Comparison of ENCODE assay signal across 8 cellular contexts in the genomic region with DNA sequence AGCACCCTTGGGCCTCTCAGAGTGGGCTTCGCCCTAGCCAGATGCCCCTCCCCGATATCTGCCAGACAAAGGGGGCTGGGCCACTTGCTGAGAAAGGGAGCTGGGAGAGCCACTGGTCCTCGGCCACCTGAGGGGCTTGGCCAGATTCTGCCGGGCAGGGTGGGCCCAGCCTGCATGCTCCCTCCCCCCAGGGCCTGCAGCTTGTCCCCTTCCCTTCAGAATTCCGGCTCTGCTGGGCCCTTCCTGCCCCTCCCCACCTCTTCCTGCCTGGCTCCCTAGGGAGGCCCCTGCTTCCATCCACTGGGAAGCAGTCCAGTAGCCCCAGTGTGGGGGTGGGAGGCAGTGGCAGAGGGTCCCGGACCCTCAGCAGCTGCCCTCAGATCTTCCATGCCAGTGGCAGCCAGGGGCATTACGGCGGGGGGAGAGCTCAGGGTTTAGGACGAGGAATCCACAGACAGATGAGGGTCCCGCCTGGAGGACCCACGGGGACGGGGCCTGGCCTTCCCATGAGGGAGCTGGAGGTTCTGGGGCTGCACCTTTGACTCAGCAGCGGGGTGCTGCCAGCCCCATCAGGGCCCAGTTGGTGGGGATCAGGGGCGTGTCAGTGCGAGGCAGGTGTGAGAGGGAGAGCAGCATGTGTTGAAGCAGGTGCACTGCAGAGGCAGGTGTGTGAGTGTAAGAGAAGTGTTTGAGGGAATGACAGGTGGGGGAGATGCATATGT. TPM values are rescaled to one million over a fixed set of nuclear protein-coding genes. Genes with fewer than 3 reads are reported as not detected.
A peak's percentile ranks its signal among the peaks of the same experiment; 100 is the strongest.
DNase-seq lines count a peak whose midpoint lies in the region; ATAC-seq and TF ChIP-seq lines count a peak whose summit lies in the region.
"Had no signal": no experiment of that assay in that cellular context is flagged by ENCODE, and none has a peak within 500 bp of the region (broad histone marks: within the 10 kb centered on the region; RNA-seq: fewer than 3 reads in every experiment).

No MANE protein-coding gene starts in this region.

- POLR2A ChIA-PET in A673 (lab: Charles Lee; ENCODE audit: low non-redundant PET), result no interaction called here

- H3K4me1 Mint-ChIP-seq in activated T-helper 17 cell treated with anti-CD3 and anti-CD28 coated beads, Interleukin-2, amount 50 U/mL, for 72 hours, result peaks cover 8% of the 10 kb centered on the region

- no peak overlapping the region for H3K27ac Mint-ChIP-seq in activated T-helper 17 cell treated with anti-CD3 and anti-CD28 coated beads, Interleukin-2, amount 50 U/mL, for 72 hours

- CTCF ChIA-PET in A673 (lab: Charles Lee), result interaction anchor here (1.2 kb wide), 1 partner anchor 106 kb away, joined by 3 read pairs; no protein-coding TSS in a partner anchor

- H3K36me3 Mint-ChIP-seq in activated T-helper 17 cell treated with anti-CD3 and anti-CD28 coated beads, Interleukin-2, amount 50 U/mL, for 72 hours (ENCODE audit: low read depth), result no peaks in the 10 kb centered on the region

- H3K4me3 Mint-ChIP-seq in activated T-helper 17 cell treated with anti-CD3 and anti-CD28 coated beads, Interleukin-2, amount 50 U/mL, for 72 hours, result peak overlapping the region; percentile 14

- TF ChIP-seq CTCF in A673 (conservative IDR thresholded peaks at IDR 0.05; ENCODE audit: low read depth, low read length), result no peak

- H3K4me1 ChIP-seq in A673 (ENCODE audit: insufficient read depth, low read length, poor library complexity, severe bottlenecking), result peaks cover 56% of the 10 kb centered on the region

- H3K36me3 ChIP-seq in A673 (ENCODE audit: insufficient read depth, low read length, poor library complexity, severe bottlenecking), result peaks cover 4% of the 10 kb centered on the region

- H3K27me3 Mint-ChIP-seq in activated T-helper 17 cell treated with anti-CD3 and anti-CD28 coated beads, Interleukin-2, amount 50 U/mL, for 72 hours, result no peaks in the 10 kb centered on the region

- no TSS peak for BruUV-seq in A673 (replicated peaks; lab: Mats Ljungman, UMichigan)

- H3K9me3 ChIP-seq in A673 (ENCODE audit: low read depth, low read length, poor library complexity, severe bottlenecking), result no peaks in the 10 kb centered on the region

- H3K4me3 ChIP-seq in A673 (ENCODE audit: low read depth, low read length, poor library complexity, severe bottlenecking), result peak overlapping the region; percentile 99

- ATAC-seq in activated T-helper 17 cell treated with anti-CD3 and anti-CD28 coated beads, Interleukin-2, amount 50 U/mL, for 72 hours (replicated peaks), result no peak
- no peak for ATAC-seq in GM19328 (IDR thresholded peaks at IDR 0.05; ENCODE audit: unreplicated experiment)

- H3K27ac ChIP-seq in A673 (ENCODE audit: low read depth, low read length, poor library complexity, severe bottlenecking), result peak overlapping the region; percentile 87

- no peaks in the 10 kb centered on the region for H3K9me3 Mint-ChIP-seq in activated T-helper 17 cell treated with anti-CD3 and anti-CD28 coated beads, Interleukin-2, amount 50 U/mL, for 72 hours

- DNase-seq in A673 (ENCODE audit: low spot score) (no peak), lung microvascular endothelial cell (ENCODE audit: low read depth in 2 of 2) (peak; percentile 40 to 69)
- no peak for DNase-seq in stimulated activated CD4-positive, alpha-beta T cell treated with anti-CD3 and anti-CD28 coated beads, Interleukin-1b, Interleukin-23, amount 100 ng/mL, for 48 hours
- DNase-seq in effector CD4-positive, alpha-beta T cell, result no peak
- DNase-seq: NK-92 treated with Interleukin-12 subunit alpha and Interleukin-12 subunit beta, amount 100 ng/mL, for 24 hours; stimulated activated CD4-positive, alpha-beta T cell treated with anti-CD3 and anti-CD28 coated beads, Interleukin-4, amount 100 ng/mL, for 24 hours had no signal

- H3K27me3 ChIP-seq in A673 (replicated peaks; ENCODE audit: insufficient read depth, low read depth, low read length, poor library complexity), result no peaks in the 10 kb centered on the region

- intact Hi-C loops in A673 (cut with micrococcal nuclease; ENCODE audit: unreplicated experiment), result no loop called here

RNA-seq across cellular contexts. Expression of a gene that starts 2.5 kb away (rescaled TPM):
- total RNA-seq in A673 (2021) (154 and 192 TPM in 2 replicates), lung microvascular endothelial cell (130 and 152 TPM in 2 replicates)
- 1 to 10 TPM in 1 of 2 donors, under 1 TPM in 1; 0.97 to 2.2 TPM for total RNA-seq in activated T-helper 17 cell treated with anti-CD3 and anti-CD28 coated beads, Interleukin-2, amount 50 U/mL, for 72 hours

RNA-seq across cellular contexts. Expression of a gene that starts 9.6 kb away (rescaled TPM):
- total RNA-seq in A673 (2021), result 42.4 and 47.7 TPM in 2 replicates
- 100 to 1,000 TPM; 271 to 358 TPM for total RNA-seq in activated T-helper 17 cell treated with anti-CD3 and anti-CD28 coated beads, Interleukin-2, amount 50 U/mL, for 72 hours
- 0.44 TPM in 1 of 2 replicates, not detected in the other for total RNA-seq in lung microvascular endothelial cell

RNA-seq across cellular contexts. Expression of a gene that starts 13.9 kb away (rescaled TPM):
- total RNA-seq in A673 (2021), result 34.0 and 48.0 TPM in 2 replicates
- 10 to 100 TPM; 23.3 to 39.1 TPM for total RNA-seq in activated T-helper 17 cell treated with anti-CD3 and anti-CD28 coated beads, Interleukin-2, amount 50 U/mL, for 72 hours
- 2.8 and 5.7 TPM in 2 replicates for total RNA-seq in lung microvascular endothelial cell

RNA-seq across cellular contexts. Expression of a gene that starts 49.3 kb away (rescaled TPM):
- total RNA-seq in A673 (2021) (3.1 and 4.7 TPM in 2 replicates), lung microvascular endothelial cell (5.8 and 6.5 TPM in 2 replicates)
- total RNA-seq in activated T-helper 17 cell treated with anti-CD3 and anti-CD28 coated beads, Interleukin-2, amount 50 U/mL, for 72 hours, result 10 to 100 TPM in 1 of 2 donors, 1 to 10 TPM in 1; 2.5 to 12.3 TPM

RNA-seq across cellular contexts. Expression of a gene that starts 57.5 kb away (rescaled TPM):
- total RNA-seq in A673 (2021) (238 and 250 TPM in 2 replicates), lung microvascular endothelial cell (22.2 and 22.6 TPM in 2 replicates)
- 100 to 1,000 TPM in 1 of 2 donors, 10 to 100 TPM in 1; 99.4 to 144 TPM for total RNA-seq in activated T-helper 17 cell treated with anti-CD3 and anti-CD28 coated beads, Interleukin-2, amount 50 U/mL, for 72 hours

Comparison
In these comparisons a context has a peak if more than half of its experiments do, and no peak if none do; other contexts are left out.
1. DNase-seq: peak in lung microvascular endothelial cell (2 of 2); none in A673 (single experiment), stimulated activated CD4-positive, alpha-beta T cell treated with anti-CD3 and anti-CD28 coated beads, Interleukin-1b, Interleukin-23, amount 100 ng/mL, for 48 hours (single experiment) and effector CD4-positive, alpha-beta T cell (single experiment).
2. RNA of a gene that starts 2.5 kb away (total RNA-seq): 154 to 192 TPM in A673 and 130 to 152 TPM in lung microvascular endothelial cell; 0.97 to 2.2 TPM in activated T-helper 17 cell treated with anti-CD3 and anti-CD28 coated beads, Interleukin-2, amount 50 U/mL, for 72 hours; every median in the first group is over 10 times any median in the second.
3. RNA of a gene that starts 9.6 kb away (total RNA-seq): 271 to 358 TPM in activated T-helper 17 cell treated with anti-CD3 and anti-CD28 coated beads, Interleukin-2, amount 50 U/mL, for 72 hours and 42.4 to 47.7 TPM in A673; 0.44 TPM in lung microvascular endothelial cell; every median in the first group is over 10 times any median in the second.